In genomic region chr1:147252540-147252939, GRCh38 we compare ENCODE assay signal across 27 cellular contexts.
"Had no signal": no experiment of that assay in that cellular context is flagged by ENCODE, and none has a peak within 500 bp of the region (broad histone marks: within the 10 kb centered on the region; RNA-seq: fewer than 3 reads in every experiment).

No MANE protein-coding gene starts in this region.

- H3K4me3 Mint-ChIP-seq: activated naive CD8-positive, alpha-beta T cell; effector memory CD8-positive, alpha-beta T cell; naive B cell; neural progenitor cell; T-helper 2 cell treated with Interferon-gamma antibody and Interleukin-4, amounts not matched to agents 5 μg/mL and 100 μg/mL, for 36 hours; type B pancreatic cell had no signal

- H3K27ac ChIP-seq: adrenal gland, ascending aorta, brain microvascular endothelial cell, esophagus squamous epithelium, gastroesophageal sphincter, heart left ventricle, lower lobe of right lung, neural progenitor cell, sigmoid colon, testis, vagina had no signal

- H2AFZ ChIP-seq: neural progenitor cell had no signal

- H3K9me3 ChIP-seq: adrenal gland, ascending aorta, esophagus squamous epithelium, gastroesophageal sphincter, heart left ventricle, lower lobe of right lung, sigmoid colon, testis, vagina had no signal

- H3K27me3 ChIP-seq: adrenal gland, ascending aorta, brain microvascular endothelial cell, esophagus squamous epithelium, gastroesophageal sphincter, heart left ventricle, neural progenitor cell, sigmoid colon, testis, vagina had no signal

- H3K9ac ChIP-seq: neural progenitor cell had no signal

- H3K4me2 ChIP-seq: neural progenitor cell, smooth muscle cell had no signal

- H3K27me3 Mint-ChIP-seq: activated naive CD8-positive, alpha-beta T cell; effector memory CD8-positive, alpha-beta T cell; naive B cell; type B pancreatic cell had no signal

- DNase-seq: activated naive CD4-positive, alpha-beta T cell; activated T-cell treated with anti-CD3 and anti-CD28 coated beads, Interleukin-2, amount 50 U/mL, for 1 hour; adrenal gland; brain microvascular endothelial cell; central memory CD4-positive, alpha-beta T cell; effector memory CD8-positive, alpha-beta T cell; esophagus squamous epithelium; heart left ventricle; kidney; lower lobe of right lung; mesendoderm; naive B cell; retina; sigmoid colon; stimulated activated CD4-positive, alpha-beta T cell treated with anti-CD3 and anti-CD28 coated beads, Interleukin-15, amount 100 ng/mL, for 24 hours; stimulated activated CD8-positive, alpha-beta memory T cell treated with anti-CD3 and anti-CD28 coated beads, Interleukin-4, amount 100 ng/mL, for 48 hours; testis had no signal

- H3K9me3 Mint-ChIP-seq: activated T-helper 2 cell treated with anti-CD3 and anti-CD28 coated beads, Interferon-gamma antibody, Interleukin-2, Interleukin-4, amounts not matched to agents 10 μg/mL and 5 μg/mL and 100 μg/mL, durations not matched to agents 14 hours and 24 hours and 36 hours; effector memory CD8-positive, alpha-beta T cell; T-helper 2 cell treated with Interferon-gamma antibody and Interleukin-4, amounts not matched to agents 5 μg/mL and 100 μg/mL, for 36 hours; type B pancreatic cell had no signal

- H3K4me1 ChIP-seq: adrenal gland, lower lobe of right lung, testis had no signal

- ATAC-seq: effector memory CD8-positive, alpha-beta T cell; gastroesophageal sphincter; heart left ventricle; left lobe of liver; lower lobe of right lung had no signal

- H3K27ac Mint-ChIP-seq: activated naive CD8-positive, alpha-beta T cell; activated T-helper 2 cell treated with anti-CD3 and anti-CD28 coated beads, Interferon-gamma antibody, Interleukin-2, Interleukin-4, amounts not matched to agents 10 μg/mL and 5 μg/mL and 100 μg/mL, durations not matched to agents 14 hours and 24 hours and 36 hours; effector memory CD8-positive, alpha-beta T cell; neural progenitor cell; T-helper 2 cell treated with Interferon-gamma antibody and Interleukin-4, amounts not matched to agents 5 μg/mL and 100 μg/mL, for 36 hours; type B pancreatic cell had no signal
